In genomic region chr1:211531194-211532085, GRCh38 we compare ENCODE assay signal across 21 cellular contexts. TPM values are rescaled to one million over a fixed set of nuclear protein-coding genes. Genes with fewer than 3 reads are reported as not detected.
A peak's percentile ranks its signal among the peaks of the same experiment; 100 is the strongest.
DNase-seq lines count a peak whose midpoint lies in the region; TF ChIP-seq lines count a peak whose summit lies in the region.
"Had no signal": no experiment of that assay in that cellular context is flagged by ENCODE, and none has a peak within 500 bp of the region (broad histone marks: within the 10 kb centered on the region; RNA-seq: fewer than 3 reads in every experiment).

No MANE protein-coding gene starts in this region.

- CTCF ChIA-PET in activated naive CD4-positive, alpha-beta T cell treated with anti-CD3 and anti-CD28 coated beads, Interleukin-2, amount 10 ng/mL, durations not matched to agents 7 days and 5 days (lab: Charles Lee), result interaction anchor here (1.1 kb wide), 1 partner anchor 16 kb away, joined by 3 read pairs; no protein-coding TSS in a partner anchor

- H3K9me2 ChIP-seq in hepatocyte (replicated peaks; ENCODE audit: insufficient read depth), result no peaks in the 10 kb centered on the region

- no peak for DNase-seq in activated naive CD4-positive, alpha-beta T cell treated with anti-CD3 and anti-CD28 coated beads, Interleukin-2, amount 10 ng/mL, durations not matched to agents 7 days and 5 days
- DNase-seq in activated naive CD4-positive, alpha-beta T cell treated with Interleukin-2 at 50 U/mL for 16 hours, result no peak
- peak; percentile 21 for DNase-seq in cerebellar cortex (ENCODE audit: low spot score)
- DNase-seq in occipital lobe (lab: John Stamatoyannopoulos, UW), result peak; percentile 4
- DNase-seq in breast epithelium (ENCODE audit: low spot score in 2 of 2), result no peak
- DNase-seq in kidney tubule cell (ENCODE audit: low spot score), result no peak
- no peak for DNase-seq in hepatocyte (ENCODE audit: low spot score)
- DNase-seq: COR-L47, DMS153, H7, NCI-H1436, NCI-H2029, NCI-H2171 treated with DMSO at 0.1 percent for 48 hours, NCI-H774, Peyer's patch, SHP77 had no signal

- H3K4me1 Mint-ChIP-seq in activated naive CD4-positive, alpha-beta T cell treated with anti-CD3 and anti-CD28 coated beads, Interleukin-2, amount 10 ng/mL, durations not matched to agents 7 days and 5 days, result peaks cover 19% of the 10 kb centered on the region
- H3K4me1 Mint-ChIP-seq in IgD-negative memory B cell, result peaks cover 6 to 16% (median 10%) of the 10 kb centered on the region in 3 donors

- H3K4me2 ChIP-seq in hepatocyte, result no peak overlapping the region
- H3K4me2 ChIP-seq: A549 had no signal

- H3K27ac Mint-ChIP-seq in activated naive CD4-positive, alpha-beta T cell treated with anti-CD3 and anti-CD28 coated beads, Interleukin-2, amount 10 ng/mL, durations not matched to agents 7 days and 5 days, result peak overlapping the region; percentile 33
- peak overlapping the region in 2 of 3 donors; percentile 14 to 17 for H3K27ac Mint-ChIP-seq in IgD-negative memory B cell

- no peaks in the 10 kb centered on the region for H3K36me3 Mint-ChIP-seq in activated naive CD4-positive, alpha-beta T cell treated with anti-CD3 and anti-CD28 coated beads, Interleukin-2, amount 10 ng/mL, durations not matched to agents 7 days and 5 days
- no peaks in the 10 kb centered on the region for H3K36me3 Mint-ChIP-seq in IgD-negative memory B cell

- intact Hi-C loops in breast epithelium (cut with DNase I; ENCODE audit: low total_unique reads), result no loop called here

- no peak for TF ChIP-seq POLR2A in breast epithelium (IDR thresholded peaks at IDR 0.05)

- H3K4me3 ChIP-seq in breast epithelium (no peak overlapping the region), hepatocyte (no peak overlapping the region)
- H3K4me3 ChIP-seq: A549, Peyer's patch had no signal

- no peaks in the 10 kb centered on the region for H3K27me3 ChIP-seq in breast epithelium
- H3K27me3 ChIP-seq in hepatocyte, result no peaks in the 10 kb centered on the region
- H3K27me3 ChIP-seq: Peyer's patch had no signal

- no peaks in the 10 kb centered on the region for H4K20me1 ChIP-seq in hepatocyte (ENCODE audit: insufficient read depth, poor library complexity, severe bottlenecking)

- H3K36me3 ChIP-seq in breast epithelium, result no peaks in the 10 kb centered on the region
- H3K36me3 ChIP-seq in hepatocyte (replicated peaks; ENCODE audit: insufficient read depth, low read depth), result no peaks in the 10 kb centered on the region
- H3K36me3 ChIP-seq: Peyer's patch had no signal

- no peaks in the 10 kb centered on the region for H3K9me3 Mint-ChIP-seq in activated naive CD4-positive, alpha-beta T cell treated with anti-CD3 and anti-CD28 coated beads, Interleukin-2, amount 10 ng/mL, durations not matched to agents 7 days and 5 days
- no peaks in the 10 kb centered on the region for H3K9me3 Mint-ChIP-seq in IgD-negative memory B cell

- 86% methylated on average over 15 of the region's 15 CpGs for WGBS in hepatocyte (ENCODE audit: low lambda C conversion rate, missing lambda C conversion rate)

- H3K27me3 Mint-ChIP-seq in activated naive CD4-positive, alpha-beta T cell treated with anti-CD3 and anti-CD28 coated beads, Interleukin-2, amount 10 ng/mL, durations not matched to agents 7 days and 5 days, result peaks cover 13% of the 10 kb centered on the region
- peaks cover 2% of the 10 kb centered on the region for H3K27me3 Mint-ChIP-seq in IgD-negative memory B cell

- H3K4me1 ChIP-seq in breast epithelium (no peaks in the 10 kb centered on the region), hepatocyte (ENCODE audit: insufficient read depth) (no peaks in the 10 kb centered on the region)
- H3K4me1 ChIP-seq: A549, Peyer's patch had no signal

- TF ChIP-seq CTCF in breast epithelium (IDR thresholded peaks at IDR 0.05) (no peak), hepatocyte (IDR thresholded peaks at IDR 0.05; ENCODE audit: poor library complexity) (no peak)

- no peaks in the 10 kb centered on the region for H3K9me3 ChIP-seq in breast epithelium
- H3K9me3 ChIP-seq in hepatocyte (ENCODE audit: low read depth), result no peaks in the 10 kb centered on the region
- H3K9me3 ChIP-seq: A549, Peyer's patch had no signal

- no peak overlapping the region for H2AFZ ChIP-seq in hepatocyte

- no peaks in the 10 kb centered on the region for H3K79me2 ChIP-seq in hepatocyte

- H3K27ac ChIP-seq in breast epithelium, result no peak overlapping the region
- no peak overlapping the region for H3K27ac ChIP-seq in hepatocyte
- H3K27ac ChIP-seq: A549, C4-2B, Peyer's patch had no signal

- H3K4me3 Mint-ChIP-seq in activated naive CD4-positive, alpha-beta T cell treated with anti-CD3 and anti-CD28 coated beads, Interleukin-2, amount 10 ng/mL, durations not matched to agents 7 days and 5 days, result no peak overlapping the region
- H3K4me3 Mint-ChIP-seq in IgD-negative memory B cell, result no peak overlapping the region

RNA-seq across cellular contexts. Expression of gene RD3, which starts 39.5 kb away (rescaled TPM):
- not detected for polyA plus RNA-seq in IgD-negative memory B cell
- not detected for total RNA-seq in occipital lobe
- total RNA-seq in breast epithelium, result under 1 TPM in 2 of 3 donors, not detected in 1; 0.15 to 0.32 TPM
- not detected in 2 replicates for total RNA-seq in hepatocyte
- not detected in 2 replicates for polyA plus RNA-seq in hepatocyte
- total RNA-seq: H7, HT1080, NCI-H460 had no signal
- polyA plus RNA-seq: A549 had no signal

RNA-seq across cellular contexts. Expression of gene SLC30A1, which starts 47.5 kb away (rescaled TPM):
- polyA plus RNA-seq in IgD-negative memory B cell (2.5 TPM), hepatocyte (23.1 and 31.3 TPM in 2 replicates)
- total RNA-seq in occipital lobe (21.8 TPM), breast epithelium (10 to 100 TPM; 16.1 to 21.2 (median 16.3) TPM), hepatocyte (84.7 and 87.2 TPM in 2 replicates)

Comparison
In these comparisons a context has a peak if more than half of its experiments do, and no peak if none do; other contexts are left out.
1. DNase-seq: peak in cerebellar cortex (single experiment) and occipital lobe (single experiment); none in activated naive CD4-positive, alpha-beta T cell treated with anti-CD3 and anti-CD28 coated beads, Interleukin-2, amount 10 ng/mL, durations not matched to agents 7 days and 5 days (single experiment), activated naive CD4-positive, alpha-beta T cell treated with Interleukin-2 at 50 U/mL for 16 hours (single experiment), breast epithelium (0 of 2), kidney tubule cell (single experiment) and hepatocyte (single experiment).